In genomic region chr1:8908388-8909151, GRCh38 we compare ENCODE assay signal across 1 cellular context.
TF ChIP-seq lines count a peak whose summit lies in the region.

No MANE protein-coding gene starts in this region.

TF ChIP-seq in HepG2, 621 proteins besides CTCF, POLR2A, EP300 and RAD21 (continued from another document and continues in another):
- TF ChIP-seq AHDC1 (CRISPR knock-in tag; IDR thresholded peaks at IDR 0.05; ENCODE audit: borderline replicate concordance) (0 out of 2 replicates have a peak, but pooled peaks have one; percentile 21), GRHL1 (CRISPR knock-in tag; conservative IDR thresholded peaks at IDR 0.05) (no peak), SMARCC2 (IDR thresholded peaks at IDR 0.05) (no peak), LBX2 (CRISPR knock-in tag; IDR thresholded peaks at IDR 0.05; ENCODE audit: borderline replicate concordance) (no peak), ZNF33A (CRISPR knock-in tag; IDR thresholded peaks at IDR 0.05; ENCODE audit: borderline replicate concordance) (no peak), MLXIP (CRISPR knock-in tag; IDR thresholded peaks at IDR 0.05; ENCODE audit: borderline replicate concordance) (no peak), ZNF17 (CRISPR knock-in tag; IDR thresholded peaks at IDR 0.05) (no peak), ZBTB7B (CRISPR knock-in tag; IDR thresholded peaks at IDR 0.05) (0 out of 2 replicates have a peak, but pooled peaks have one; percentile 21), TBX2 (CRISPR knock-in tag; IDR thresholded peaks at IDR 0.05; ENCODE audit: borderline replicate concordance) (no peak), ZNF337 (CRISPR knock-in tag; IDR thresholded peaks at IDR 0.05; ENCODE audit: borderline replicate concordance, low read depth) (no peak), KDM1A (CRISPR knock-in tag; IDR thresholded peaks at IDR 0.05) (no peak), NR2F2 (IDR thresholded peaks at IDR 0.05; ENCODE audit: borderline replicate concordance, low read depth) (no peak), GPBP1L1 (CRISPR knock-in tag; IDR thresholded peaks at IDR 0.05) (no peak), SOX5 (CRISPR knock-in tag; IDR thresholded peaks at IDR 0.05; ENCODE audit: borderline replicate concordance) (peak; percentile 61; the same call in 1 of the 2 replicates), SETDB1 (CRISPR knock-in tag; IDR thresholded peaks at IDR 0.05; ENCODE audit: borderline replicate concordance) (no peak), ZNF615 (CRISPR knock-in tag; IDR thresholded peaks at IDR 0.05; ENCODE audit: borderline replicate concordance) (no peak), KDM2A (CRISPR knock-in tag; IDR thresholded peaks at IDR 0.05; ENCODE audit: borderline replicate concordance, low read depth) (peak; percentile 32; the same call in 1 of the 2 replicates), ATF1 (CRISPR knock-in tag; IDR thresholded peaks at IDR 0.05) (no peak), ZNF331 (CRISPR knock-in tag; IDR thresholded peaks at IDR 0.05) (no peak), RAD51 (IDR thresholded peaks at IDR 0.05; ENCODE audit: borderline replicate concordance) (no peak), ZNF362 (CRISPR knock-in tag; IDR thresholded peaks at IDR 0.05; ENCODE audit: borderline replicate concordance) (no peak), HOXA9 (CRISPR knock-in tag; IDR thresholded peaks at IDR 0.05; ENCODE audit: borderline replicate concordance) (no peak), ZBTB49 (CRISPR knock-in tag; IDR thresholded peaks at IDR 0.05; ENCODE audit: borderline replicate concordance) (no peak), ZNF850 (CRISPR knock-in tag; conservative IDR thresholded peaks at IDR 0.05) (no peak), SP5 (CRISPR knock-in tag; IDR thresholded peaks at IDR 0.05; ENCODE audit: borderline replicate concordance, low read depth) (no peak), RXRB (CRISPR knock-in tag; IDR thresholded peaks at IDR 0.05; ENCODE audit: borderline replicate concordance) (0 out of 2 replicates have a peak, but pooled peaks have one; percentile 9), ZNF296 (CRISPR knock-in tag; conservative IDR thresholded peaks at IDR 0.05) (no peak), SUZ12 (IDR thresholded peaks at IDR 0.05; ENCODE audit: low read depth, low read length) (no peak), ZFX (CRISPR knock-in tag; IDR thresholded peaks at IDR 0.05; ENCODE audit: low read depth) (peak; percentile 30; the same call in 1 of the 2 replicates), ZNF138 (CRISPR knock-in tag; IDR thresholded peaks at IDR 0.05; ENCODE audit: low read depth) (no peak), MIER2 (CRISPR knock-in tag; IDR thresholded peaks at IDR 0.05) (no peak), SNAPC4 (CRISPR knock-in tag; IDR thresholded peaks at IDR 0.05) (no peak), JARID2 (CRISPR knock-in tag; IDR thresholded peaks at IDR 0.05; ENCODE audit: insufficient replicate concordance) (no peak), ZNF484 (CRISPR knock-in tag; IDR thresholded peaks at IDR 0.05; ENCODE audit: borderline replicate concordance, low read depth) (no peak), ZNF263 (CRISPR knock-in tag; IDR thresholded peaks at IDR 0.05) (no peak), CEBPG (CRISPR knock-in tag; IDR thresholded peaks at IDR 0.05) (peak; percentile 44), HMG20A (CRISPR knock-in tag; IDR thresholded peaks at IDR 0.05; ENCODE audit: borderline replicate concordance) (no peak), ZNF136 (CRISPR knock-in tag; IDR thresholded peaks at IDR 0.05; ENCODE audit: low read depth) (no peak), ZNF788 (CRISPR knock-in tag; IDR thresholded peaks at IDR 0.05; ENCODE audit: borderline replicate concordance) (no peak), ZNF30 (CRISPR knock-in tag; IDR thresholded peaks at IDR 0.05) (no peak), TRIM24 (CRISPR knock-in tag; IDR thresholded peaks at IDR 0.05) (no peak), NCOA1 (CRISPR knock-in tag; IDR thresholded peaks at IDR 0.05) (no peak), ZNF780A (CRISPR knock-in tag; IDR thresholded peaks at IDR 0.05) (no peak), ZKSCAN5 (CRISPR knock-in tag; IDR thresholded peaks at IDR 0.05) (no peak), NR2C2 (CRISPR knock-in tag; IDR thresholded peaks at IDR 0.05; ENCODE audit: borderline replicate concordance) (peak; percentile 75)
